ENCODE assay signal across 12 cellular contexts in the genomic region with DNA sequence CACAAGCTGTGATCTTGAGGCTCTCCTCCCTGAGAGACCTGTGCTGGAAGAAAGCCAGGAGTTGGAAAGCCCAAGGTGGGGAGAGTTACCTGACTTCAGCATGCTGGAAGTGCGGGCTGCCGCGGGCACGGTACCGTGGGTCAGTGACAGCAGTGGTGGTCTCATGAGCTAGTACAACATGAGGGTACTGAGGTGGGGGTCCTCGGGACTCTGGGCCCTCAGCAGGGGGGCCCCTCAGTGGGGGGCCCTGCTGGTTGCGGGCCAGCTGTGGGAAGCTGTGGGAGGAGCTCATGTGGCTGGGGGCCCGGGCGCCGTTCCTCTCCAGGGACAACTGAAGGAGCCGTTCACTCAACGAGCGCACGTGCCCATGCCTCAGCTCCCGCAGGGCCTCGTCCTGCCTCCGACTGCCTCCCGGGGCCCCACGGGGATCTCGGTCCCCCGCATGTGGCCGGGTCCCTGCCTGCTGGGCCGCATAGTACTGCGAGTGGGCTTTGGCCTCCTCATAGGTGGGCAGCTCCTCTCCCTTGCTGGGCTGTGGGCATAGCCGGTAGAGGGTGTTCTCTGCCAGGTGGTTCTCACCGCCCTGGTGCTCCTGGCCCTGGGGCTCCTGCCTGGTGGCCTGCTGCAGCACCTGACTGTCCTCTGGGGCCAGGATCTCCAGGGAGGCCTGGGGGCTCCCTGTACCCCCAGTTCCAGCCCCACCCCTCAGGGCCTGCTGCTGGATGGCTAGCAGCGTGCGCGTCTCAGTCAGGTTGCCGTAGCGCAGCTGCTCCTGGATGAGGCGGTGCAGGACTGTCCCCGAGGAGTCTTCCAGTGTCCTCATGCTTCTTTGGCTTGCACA. TPM values are rescaled to one million over a fixed set of nuclear protein-coding genes. Genes with fewer than 3 reads are reported as not detected.
DNase-seq lines count a peak whose midpoint lies in the region; ATAC-seq and TF ChIP-seq lines count a peak whose summit lies in the region.
"Had no signal": no experiment of that assay in that cellular context is flagged by ENCODE, and none has a peak within 500 bp of the region (broad histone marks: within the 10 kb centered on the region; RNA-seq: fewer than 3 reads in every experiment).

No MANE protein-coding gene starts in this region.

- peaks cover 55% of the 10 kb centered on the region for H3K36me3 Mint-ChIP-seq in nephron (ENCODE audit: low read depth)

- intact Hi-C loops in colonic mucosa (cut with DNase I) (no loop called here), upper lobe of right lung (cut with DNase I) (loop anchor here (5.0 to 10.0 kb wide), 2 partner anchors 59 to 94 kb away; no protein-coding TSS in a partner anchor)

- peak overlapping the region; percentile 9 for H3K27ac ChIP-seq in colonic mucosa
- peak overlapping the region; percentile 97 for H3K27ac ChIP-seq in upper lobe of right lung
- no peak overlapping the region for H3K27ac ChIP-seq in foreskin keratinocyte

- H3K36me3 ChIP-seq in colonic mucosa (no peaks in the 10 kb centered on the region), upper lobe of right lung (peaks cover 54% of the 10 kb centered on the region)

- H3K9ac ChIP-seq in colonic mucosa (ENCODE audit: low read depth in 2 of 2, low read length in 2 of 2) = no peak overlapping the region

- H3K27ac Mint-ChIP-seq in nephron = peak overlapping the region; percentile 76 to 99 (median 92)
- H3K27ac Mint-ChIP-seq: activated naive CD4-positive, alpha-beta T cell treated with anti-CD3 and anti-CD28 coated beads, Interleukin-2, amount 50 U/mL, for 72 hours had no signal

- peak; percentile 61 for DNase-seq in activated effector memory CD4-positive, alpha-beta T cell treated with anti-CD3 and anti-CD28 coated beads, Interleukin-2, amount 50 U/mL, for 16 hours
- no peak for DNase-seq in activated effector memory CD4-positive, alpha-beta T cell treated with Interleukin-2 at 50 U/mL for 16 hours
- DNase-seq in colonic mucosa (no peak), upper lobe of right lung (peak; percentile 69), foreskin keratinocyte (no peak), NCI-H446 treated with DMSO at 0.1 percent for 48 hours (lab: John Stamatoyannopoulos, UW) (no peak)
- DNase-seq in stimulated activated naive CD4-positive, alpha-beta T cell (lab: John Stamatoyannopoulos, UW) = no peak
- DNase-seq: NCI-H510A; stimulated activated naive CD8-positive, alpha-beta T cell treated with anti-CD3 and anti-CD28 coated beads, Interleukin-15, Interleukin-2, amounts not matched to agents 100 U/mL and 50 U/mL, for 24 hours had no signal

- no peaks in the 10 kb centered on the region for H3K27me3 ChIP-seq in colonic mucosa
- no peaks in the 10 kb centered on the region for H3K27me3 ChIP-seq in upper lobe of right lung
- H3K27me3 ChIP-seq in foreskin keratinocyte = no peaks in the 10 kb centered on the region

- no peaks in the 10 kb centered on the region for H3K9me3 Mint-ChIP-seq in nephron
- H3K9me3 Mint-ChIP-seq: activated naive CD4-positive, alpha-beta T cell treated with anti-CD3 and anti-CD28 coated beads, Interleukin-2, amount 50 U/mL, for 72 hours had no signal

- H3K4me1 ChIP-seq in colonic mucosa (peaks cover 18% of the 10 kb centered on the region), upper lobe of right lung (peaks cover 68% of the 10 kb centered on the region), foreskin keratinocyte (peaks cover 32% of the 10 kb centered on the region)

- peaks cover under 1% of the 10 kb centered on the region for H3K27me3 Mint-ChIP-seq in nephron (ENCODE audit: low read depth)

- H3K4me3 Mint-ChIP-seq in nephron = peak overlapping the region; percentile 91 to 97 (median 95)

- H3K9me3 ChIP-seq in colonic mucosa (no peaks in the 10 kb centered on the region), upper lobe of right lung (no peaks in the 10 kb centered on the region)

- no peak overlapping the region for H3K4me3 ChIP-seq in colonic mucosa
- H3K4me3 ChIP-seq in upper lobe of right lung = peak overlapping the region; percentile 82
- H3K4me3 ChIP-seq: GM12878 had no signal

- ATAC-seq in upper lobe of right lung (no peak), foreskin keratinocyte (no peak)
- ATAC-seq: activated naive CD4-positive, alpha-beta T cell treated with anti-CD3 and anti-CD28 coated beads, Interleukin-2, amount 50 U/mL, for 72 hours; GM12878; stimulated activated naive CD8-positive, alpha-beta T cell treated with anti-CD3 and anti-CD28 coated beads, Interleukin-15, Interleukin-2, amounts not matched to agents 100 U/mL and 50 U/mL, for 24 hours had no signal

- TF ChIP-seq CTCF in colonic mucosa (IDR thresholded peaks at IDR 0.05) = no peak
- no peak for TF ChIP-seq CTCF in nephron (IDR thresholded peaks at IDR 0.05; ENCODE audit: unreplicated experiment in 3 of 3)
- TF ChIP-seq CTCF in upper lobe of right lung (IDR thresholded peaks at IDR 0.05) = no peak
- TF ChIP-seq CTCF in foreskin keratinocyte (conservative IDR thresholded peaks at IDR 0.05) = no peak

- H3K4me1 Mint-ChIP-seq in nephron = peaks cover 73% of the 10 kb centered on the region

RNA-seq across cellular contexts. Expression of a gene that starts 3.4 kb away (rescaled TPM):
- total RNA-seq in colonic mucosa = 10 to 100 TPM; 17.8 to 19.9 TPM
- 119 TPM for total RNA-seq in upper lobe of right lung
- 79.5 and 86.7 TPM in 2 replicates for total RNA-seq in foreskin keratinocyte
- polyA plus RNA-seq in foreskin keratinocyte = 22.1 and 29.6 TPM in 2 replicates

Comparison
In these comparisons a context has a peak if more than half of its experiments do, and no peak if none do; other contexts are left out.
1. DNase-seq: peak in activated effector memory CD4-positive, alpha-beta T cell treated with anti-CD3 and anti-CD28 coated beads, Interleukin-2, amount 50 U/mL, for 16 hours (single experiment) and upper lobe of right lung (single experiment); none in activated effector memory CD4-positive, alpha-beta T cell treated with Interleukin-2 at 50 U/mL for 16 hours (single experiment), colonic mucosa (single experiment), foreskin keratinocyte (0 of 2), NCI-H446 treated with DMSO at 0.1 percent for 48 hours (single experiment) and stimulated activated naive CD4-positive, alpha-beta T cell (0 of 6).